ENCODE assay signal across 1 cellular context in genomic region chr5:33008751-33009418, GRCh38.
TF ChIP-seq lines count a peak whose summit lies in the region.

No MANE protein-coding gene starts in this region.

TF ChIP-seq in H1, 55 proteins besides CTCF, POLR2A, EP300 and RAD21 (continued from another document):
- 0 out of 2 replicates have a peak, but pooled peaks have one; percentile 65 for TF ChIP-seq ATF2 (IDR thresholded peaks at IDR 0.05; ENCODE audit: low read length)
- no peak for TF ChIP-seq SP2 (IDR thresholded peaks at IDR 0.05; ENCODE audit: low read length)
- peak; percentile 88 for TF ChIP-seq CREB1 (IDR thresholded peaks at IDR 0.05)
- no peak for TF ChIP-seq SUZ12 (IDR thresholded peaks at IDR 0.05; ENCODE audit: low read length)
- TF ChIP-seq GABPA (IDR thresholded peaks at IDR 0.05; ENCODE audit: borderline replicate concordance, insufficient read depth, low read length) = no peak
- no peak for TF ChIP-seq BCL11A (IDR thresholded peaks at IDR 0.05; ENCODE audit: low read depth in 2 of 2, low read length in 2 of 2)
